Comparison of ENCODE assay signal across 8 cellular contexts in genomic region chr2:165469417-165469816, GRCh38. TPM values are rescaled to one million over a fixed set of nuclear protein-coding genes. Genes with fewer than 3 reads are reported as not detected.
DNase-seq lines count a peak whose midpoint lies in the region; ATAC-seq and TF ChIP-seq lines count a peak whose summit lies in the region.

TSS of gene CSRNP3 (plus strand) at chr2:165469698. CDS start at chr2:165595066, 125,368 bp downstream.

- H3K36me3 ChIP-seq in BJ (ENCODE audit: control insufficient read depth, insufficient read depth, low read length) = no peaks in the 10 kb centered on the region

- no peaks in the 10 kb centered on the region for H3K27me3 ChIP-seq in BJ (ENCODE audit: control insufficient read depth, insufficient read depth, low read length)

- DNase-seq in BJ (ENCODE audit: low read depth) = peak; percentile 43
- peak; percentile 87 for DNase-seq in NCI-H2029 (lab: John Stamatoyannopoulos, UW)
- DNase-seq in hypothalamus (lab: John Stamatoyannopoulos, UW) = peak in 46 of 51 donors; percentile 3 to 90 (median 57)
- peak; percentile 76 for DNase-seq in retina
- DNase-seq in activated CD8-positive, alpha-beta memory T cell treated with anti-CD3 and anti-CD28 coated beads for 24 hours = no peak
- DNase-seq in stimulated activated CD4-positive, alpha-beta T cell treated with anti-CD3 and anti-CD28 coated beads, Interleukin-2, amount 100 ng/mL, for 24 hours = no peak

- H3K36me3 Mint-ChIP-seq in brain = no peaks in the 10 kb centered on the region

- no peak for ATAC-seq in HG02938 (IDR thresholded peaks at IDR 0.05; ENCODE audit: unreplicated experiment)

- POLR2A ChIA-PET in BJ (lab: Charles Lee) = no interaction called here

- H3K4me3 ChIP-seq in BJ (ENCODE audit: low read depth, low read length) = peak within 1 kb of the TSS; percentile 48

- no peaks in the 10 kb centered on the region for H3K9me3 Mint-ChIP-seq in brain

- peak within 1 kb of the TSS; percentile 81 to 94 (median 90) for H3K4me3 Mint-ChIP-seq in brain

- no peaks in the 10 kb centered on the region for H3K27me3 Mint-ChIP-seq in brain

- CTCF ChIA-PET in BJ (lab: Yijun Ruan, JAX) = interaction anchor here (0.7 to 1.1 kb wide), 2 partner anchors 10 to 132 kb away, joined by 3 to 4 read pairs; no protein-coding TSS in a partner anchor

- H3K4me1 Mint-ChIP-seq in brain = peaks cover 50% of the 10 kb centered on the region

- TF ChIP-seq CTCF in BJ (IDR thresholded peaks at IDR 0.05; ENCODE audit: insufficient read depth, low read depth, low read length) (0 out of 2 replicates have a peak, but pooled peaks have one; percentile 6), brain (conservative IDR thresholded peaks at IDR 0.05) (no peak)

- peak within 1 kb of the TSS; percentile 86 to 93 (median 90) for H3K27ac Mint-ChIP-seq in brain

RNA-seq across cellular contexts. Expression of gene CSRNP3, which starts in this region (rescaled TPM):
- polyA plus RNA-seq in BJ (2011; rRNA removed) (0.18 and 0.23 TPM in 2 replicates), brain (ENCODE audit: insufficient read depth, low read depth, low replicate concordance) (1.1 TPM)
- polyA minus RNA-seq in BJ (2011; rRNA and poly(A)+ RNA removed) = 0.46 and 0.62 TPM in 2 replicates

Comparison
In these comparisons a context has a peak if more than half of its experiments do, and no peak if none do; other contexts are left out.
1. Peak in DNase-seq and H3K4me3 ChIP-seq in BJ; RNA of the gene not detected or under 1 TPM.
2. DNase-seq: peak in NCI-H2029 (single experiment), hypothalamus (46 of 51) and retina (single experiment); none in activated CD8-positive, alpha-beta memory T cell treated with anti-CD3 and anti-CD28 coated beads for 24 hours (single experiment) and stimulated activated CD4-positive, alpha-beta T cell treated with anti-CD3 and anti-CD28 coated beads, Interleukin-2, amount 100 ng/mL, for 24 hours (0 of 2).